ENCODE assay signal across 11 cellular contexts in genomic region chr3:194880940-194881925, GRCh38.
DNase-seq lines count a peak whose midpoint lies in the region; ATAC-seq and TF ChIP-seq lines count a peak whose summit lies in the region.
"Had no signal": no experiment of that assay in that cellular context is flagged by ENCODE, and none has a peak within 500 bp of the region (broad histone marks: within the 10 kb centered on the region; RNA-seq: fewer than 3 reads in every experiment).

No MANE protein-coding gene starts in this region.

- peaks cover 5 to 24% of the 10 kb centered on the region in 2 donors for H3K9me3 Mint-ChIP-seq in stimulated activated naive CD8-positive, alpha-beta T cell treated with anti-CD3 and anti-CD28 coated beads, Interleukin-15, amount 100 ng/mL, for 72 hours

- no peaks in the 10 kb centered on the region for H3K27me3 ChIP-seq in body of pancreas
- H3K27me3 ChIP-seq: left lung had no signal

- TF ChIP-seq CTCF in body of pancreas (IDR thresholded peaks at IDR 0.05): no peak

- 52 to 60% methylated on average over 11 to 12 of the region's 12 CpGs for WGBS in body of pancreas, 2 donors

- no peaks in the 10 kb centered on the region for H3K27me3 Mint-ChIP-seq in stimulated activated naive CD8-positive, alpha-beta T cell treated with anti-CD3 and anti-CD28 coated beads, Interleukin-15, amount 100 ng/mL, for 72 hours

- peaks cover 0 to 9% (median 0%) of the 10 kb centered on the region in 3 donors for H3K9me3 ChIP-seq in body of pancreas

- no peak for DNase-seq in stimulated activated naive CD8-positive, alpha-beta T cell treated with anti-CD3 and anti-CD28 coated beads, Interleukin-15, amount 100 ng/mL, for 72 hours
- no peak for DNase-seq in stimulated activated naive CD8-positive, alpha-beta T cell treated with anti-CD3 and anti-CD28 coated beads, Interleukin-15, Interleukin-2, amounts not matched to agents 100 U/mL and 50 U/mL, for 24 hours
- DNase-seq in body of pancreas (peak in 1 of 4 donors; percentile 26), mesenteric fat pad (ENCODE audit: low spot score) (peak; percentile 62), erythroblast (lab: John Stamatoyannopoulos, UW) (no peak)
- no peak for DNase-seq in stimulated activated CD4-positive, alpha-beta T cell treated with anti-CD3 and anti-CD28 coated beads, Interleukin-15, amount 100 ng/mL, for 24 hours
- DNase-seq: activated CD4-positive, alpha-beta T cell treated with anti-CD3 and anti-CD28 coated beads for 36 hours; effector CD8-positive, alpha-beta T cell; left lung had no signal

- H3K4me3 Mint-ChIP-seq in stimulated activated naive CD8-positive, alpha-beta T cell treated with anti-CD3 and anti-CD28 coated beads, Interleukin-15, amount 100 ng/mL, for 72 hours: no peak overlapping the region
- H3K4me3 Mint-ChIP-seq: activated CD4-positive, alpha-beta T cell treated with anti-CD3 and anti-CD28 coated beads for 36 hours had no signal

- H3K4me3 ChIP-seq in body of pancreas: no peak overlapping the region
- H3K4me3 ChIP-seq: left lung had no signal

- ATAC-seq in stimulated activated naive CD8-positive, alpha-beta T cell treated with anti-CD3 and anti-CD28 coated beads, Interleukin-15, amount 100 ng/mL, for 72 hours: no peak
- no peak for ATAC-seq in stimulated activated naive CD8-positive, alpha-beta T cell treated with anti-CD3 and anti-CD28 coated beads, Interleukin-15, Interleukin-2, amounts not matched to agents 100 U/mL and 50 U/mL, for 24 hours
- ATAC-seq in body of pancreas (no peak), GM19324 (IDR thresholded peaks at IDR 0.05; ENCODE audit: low FRiP score, unreplicated experiment) (no peak), GM21717 (IDR thresholded peaks at IDR 0.05; ENCODE audit: unreplicated experiment) (no peak)

- intact Hi-C loops in body of pancreas (cut with DNase I): no loop called here

- H3K4me1 ChIP-seq in body of pancreas: peaks cover 14% of the 10 kb centered on the region

- no peak for TF ChIP-seq POLR2A in body of pancreas (IDR thresholded peaks at IDR 0.05)
- TF ChIP-seq POLR2A in erythroblast (IDR thresholded peaks at IDR 0.05; ENCODE audit: low read length): no peak

- H3K27ac ChIP-seq in body of pancreas: peak overlapping the region in 3 of 4 donors; percentile 3 to 38 (median 34)

- H3K36me3 ChIP-seq in body of pancreas (replicated peaks in 1 of 2; ENCODE audit: insufficient read depth in 1 of 2, low read depth in 2 of 2): no peaks in the 10 kb centered on the region
- H3K36me3 ChIP-seq: left lung had no signal

- H3K4me1 Mint-ChIP-seq in stimulated activated naive CD8-positive, alpha-beta T cell treated with anti-CD3 and anti-CD28 coated beads, Interleukin-15, amount 100 ng/mL, for 72 hours: peaks cover 16% of the 10 kb centered on the region

- peak overlapping the region; percentile 57 to 60 for H3K27ac Mint-ChIP-seq in stimulated activated naive CD8-positive, alpha-beta T cell treated with anti-CD3 and anti-CD28 coated beads, Interleukin-15, amount 100 ng/mL, for 72 hours
- H3K27ac Mint-ChIP-seq: activated CD4-positive, alpha-beta T cell treated with anti-CD3 and anti-CD28 coated beads for 36 hours had no signal
